8 cellular contexts compared by ENCODE assay signal in genomic region chr11:925158-925495, GRCh38. TPM values are rescaled to one million over a fixed set of nuclear protein-coding genes. Genes with fewer than 3 reads are reported as not detected.
DNase-seq lines count a peak whose midpoint lies in the region; ATAC-seq and TF ChIP-seq lines count a peak whose summit lies in the region.

No MANE protein-coding gene starts in this region.

- H3K4me1 ChIP-seq in thoracic aorta (ENCODE audit: control insufficient read depth in 1 of 2, low read depth in 2 of 2) = peaks cover 20 to 27% of the 10 kb centered on the region in 2 donors

- H3K9me3 ChIP-seq in thoracic aorta = no peaks in the 10 kb centered on the region

- peak; percentile 6 for ATAC-seq in HG02642 (IDR thresholded peaks at IDR 0.05; ENCODE audit: poor library complexity, unreplicated experiment)
- peak; percentile 3 for ATAC-seq in thoracic aorta (ENCODE audit: insufficient number of reproducible peaks, low FRiP score, low read depth)
- no peak for ATAC-seq in GM21576 (IDR thresholded peaks at IDR 0.05; ENCODE audit: unreplicated experiment)

- no peaks in the 10 kb centered on the region for H3K27me3 ChIP-seq in kidney epithelial cell (ENCODE audit: control insufficient read depth, insufficient read depth, low read length)
- H3K27me3 ChIP-seq in thoracic aorta (replicated peaks; ENCODE audit: insufficient read depth) = no peaks in the 10 kb centered on the region

- TF ChIP-seq CTCF in astrocyte of the spinal cord (IDR thresholded peaks at IDR 0.05; ENCODE audit: low read depth, low read length) (no peak), kidney epithelial cell (IDR thresholded peaks at IDR 0.05; ENCODE audit: insufficient read depth, low read length, poor library complexity, severe bottlenecking) (no peak), thoracic aorta (IDR thresholded peaks at IDR 0.05) (no peak)

- H3K4me3 ChIP-seq in astrocyte of the spinal cord (ENCODE audit: low read depth, low read length) = peak overlapping the region; percentile 21
- H3K4me3 ChIP-seq in kidney epithelial cell (ENCODE audit: low read depth, low read length) = peak overlapping the region; percentile 28
- peak overlapping the region; percentile 92 for H3K4me3 ChIP-seq in thoracic aorta

- H3K27ac ChIP-seq in thoracic aorta = peak overlapping the region in 1 of 2 donors; percentile 47

- H3K36me3 ChIP-seq in kidney epithelial cell (ENCODE audit: control insufficient read depth, insufficient read depth, low read length) = no peaks in the 10 kb centered on the region
- H3K36me3 ChIP-seq in thoracic aorta = no peaks in the 10 kb centered on the region

- in situ Hi-C loops in astrocyte of the spinal cord (cut with HindIII; ENCODE audit: low sequenced_read_pairs) = no loop called here

- no peak for DNase-seq in astrocyte of the spinal cord (ENCODE audit: low read depth, low spot score)
- no peak for DNase-seq in kidney epithelial cell (ENCODE audit: low read depth)
- no peak for DNase-seq in thoracic aorta (ENCODE audit: low spot score)
- DNase-seq in GM19238 (ENCODE audit: insufficient read length, low spot score) = no peak
- DNase-seq in COR-L47 (lab: John Stamatoyannopoulos, UW) = no peak
- no peak for DNase-seq in NCI-H2171 treated with DMSO at 0.1 percent for 48 hours (lab: John Stamatoyannopoulos, UW)

RNA-seq across cellular contexts. Expression of gene AP2A2, which starts 0.5 kb away (rescaled TPM):
- 88.0 and 91.4 TPM in 2 replicates for total RNA-seq in kidney epithelial cell
- total RNA-seq in thoracic aorta = 100 to 1,000 TPM in 1 of 2 donors, 10 to 100 TPM in 1; 99.0 to 109 TPM

RNA-seq across cellular contexts. Expression of gene CHID1, which starts 14.5 kb away (rescaled TPM):
- 90.0 and 121 TPM in 2 replicates for total RNA-seq in kidney epithelial cell
- 100 to 1,000 TPM in 1 of 2 donors, 10 to 100 TPM in 1; 61.2 to 195 TPM for total RNA-seq in thoracic aorta

Comparison
In these comparisons a context has a peak if more than half of its experiments do, and no peak if none do; other contexts are left out.
1. H3K4me3 ChIP-seq: peak in every context shown above with its lines; median percentile 92 in thoracic aorta; 28 in kidney epithelial cell; 21 in astrocyte of the spinal cord.